In the genomic region with DNA sequence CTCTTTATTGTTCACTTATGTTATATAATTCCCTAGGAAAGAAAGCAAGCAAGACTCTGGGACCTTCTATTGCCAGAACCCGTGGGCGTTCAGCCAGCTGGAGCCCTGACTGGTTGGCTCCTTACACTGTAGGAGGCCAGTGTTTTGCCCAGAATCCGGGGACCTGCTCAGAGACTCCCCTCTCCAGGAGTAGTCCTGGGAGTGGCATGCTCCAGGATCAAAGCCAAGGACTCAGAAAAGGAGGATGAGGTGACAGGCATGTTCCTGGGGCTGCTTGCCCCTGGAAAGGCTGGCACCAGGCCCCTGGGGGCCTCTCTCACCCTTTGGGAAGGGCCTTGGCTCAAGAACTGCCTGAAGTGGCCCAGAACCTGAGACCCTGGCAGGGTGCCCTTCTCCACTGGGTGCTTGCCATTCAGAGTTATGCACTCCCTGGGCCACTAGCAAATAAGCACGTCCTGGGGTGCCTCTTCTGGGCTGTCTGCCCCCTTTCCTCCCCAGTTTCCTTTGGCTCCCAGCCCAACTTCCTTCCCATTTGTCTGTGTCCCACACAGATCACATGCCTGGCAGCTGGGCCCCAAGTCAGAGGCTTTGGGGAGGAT, we compare ENCODE assay signal across 2 cellular contexts.
TF ChIP-seq lines count a peak whose summit lies in the region.

No MANE protein-coding gene starts in this region.

TF ChIP-seq in IMR-90, 13 proteins besides CTCF, POLR2A, EP300 and RAD21:
- TF ChIP-seq MAFK (IDR thresholded peaks at IDR 0.05; ENCODE audit: low read depth, low read length) (no peak), NFE2L2 (IDR thresholded peaks at IDR 0.05; ENCODE audit: low read depth, low read length) (no peak), CHD1 (IDR thresholded peaks at IDR 0.05; ENCODE audit: low read depth, low read length) (no peak), MXI1 (IDR thresholded peaks at IDR 0.05; ENCODE audit: borderline replicate concordance, low read depth, low read length) (no peak), RFX5 (IDR thresholded peaks at IDR 0.05; ENCODE audit: low read depth, low read length) (no peak), RCOR1 (IDR thresholded peaks at IDR 0.05; ENCODE audit: insufficient replicate concordance, low read length) (no peak), FOS (IDR thresholded peaks at IDR 0.05; ENCODE audit: low read depth, low read length) (no peak), BHLHE40 (IDR thresholded peaks at IDR 0.05; ENCODE audit: low read depth, low read length) (no peak), MAZ (IDR thresholded peaks at IDR 0.05; ENCODE audit: borderline replicate concordance, low read depth, low read length) (no peak), CEBPB (IDR thresholded peaks at IDR 0.05; ENCODE audit: low read depth, low read length) (no peak), SMC3 (IDR thresholded peaks at IDR 0.05; ENCODE audit: low read depth, low read length) (no peak)
- TF ChIP-seq, protein P1, sequence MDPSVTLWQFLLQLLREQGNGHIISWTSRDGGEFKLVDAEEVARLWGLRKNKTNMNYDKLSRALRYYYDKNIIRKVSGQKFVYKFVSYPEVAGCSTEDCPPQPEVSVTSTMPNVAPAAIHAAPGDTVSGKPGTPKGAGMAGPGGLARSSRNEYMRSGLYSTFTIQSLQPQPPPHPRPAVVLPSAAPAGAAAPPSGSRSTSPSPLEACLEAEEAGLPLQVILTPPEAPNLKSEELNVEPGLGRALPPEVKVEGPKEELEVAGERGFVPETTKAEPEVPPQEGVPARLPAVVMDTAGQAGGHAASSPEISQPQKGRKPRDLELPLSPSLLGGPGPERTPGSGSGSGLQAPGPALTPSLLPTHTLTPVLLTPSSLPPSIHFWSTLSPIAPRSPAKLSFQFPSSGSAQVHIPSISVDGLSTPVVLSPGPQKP (IDR thresholded peaks at IDR 0.05; ENCODE audit: borderline replicate concordance, low read depth, low read length) = no peak
- TF ChIP-seq, protein P2, sequence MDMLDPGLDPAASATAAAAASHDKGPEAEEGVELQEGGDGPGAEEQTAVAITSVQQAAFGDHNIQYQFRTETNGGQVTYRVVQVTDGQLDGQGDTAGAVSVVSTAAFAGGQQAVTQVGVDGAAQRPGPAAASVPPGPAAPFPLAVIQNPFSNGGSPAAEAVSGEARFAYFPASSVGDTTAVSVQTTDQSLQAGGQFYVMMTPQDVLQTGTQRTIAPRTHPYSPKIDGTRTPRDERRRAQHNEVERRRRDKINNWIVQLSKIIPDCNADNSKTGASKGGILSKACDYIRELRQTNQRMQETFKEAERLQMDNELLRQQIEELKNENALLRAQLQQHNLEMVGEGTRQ (IDR thresholded peaks at IDR 0.05; ENCODE audit: low read depth, low read length) = no peak
TF ChIP-seq in IMR-90: peak in this region for 0.

TF ChIP-seq in WTC11, 78 proteins besides CTCF, POLR2A, EP300 and RAD21:
- no peak for TF ChIP-seq TP53 (CRISPR knock-in tag; IDR thresholded peaks at IDR 0.05)
- TF ChIP-seq PRRX2 (CRISPR knock-in tag; IDR thresholded peaks at IDR 0.05) = no peak
- TF ChIP-seq, protein P3, sequence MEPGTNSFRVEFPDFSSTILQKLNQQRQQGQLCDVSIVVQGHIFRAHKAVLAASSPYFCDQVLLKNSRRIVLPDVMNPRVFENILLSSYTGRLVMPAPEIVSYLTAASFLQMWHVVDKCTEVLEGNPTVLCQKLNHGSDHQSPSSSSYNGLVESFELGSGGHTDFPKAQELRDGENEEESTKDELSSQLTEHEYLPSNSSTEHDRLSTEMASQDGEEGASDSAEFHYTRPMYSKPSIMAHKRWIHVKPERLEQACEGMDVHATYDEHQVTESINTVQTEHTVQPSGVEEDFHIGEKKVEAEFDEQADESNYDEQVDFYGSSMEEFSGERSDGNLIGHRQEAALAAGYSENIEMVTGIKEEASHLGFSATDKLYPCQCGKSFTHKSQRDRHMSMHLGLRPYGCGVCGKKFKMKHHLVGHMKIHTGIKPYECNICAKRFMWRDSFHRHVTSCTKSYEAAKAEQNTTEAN (CRISPR knock-in tag; IDR thresholded peaks at IDR 0.05) = no peak
- TF ChIP-seq TCF7 (CRISPR knock-in tag; IDR thresholded peaks at IDR 0.05; ENCODE audit: low read depth) = no peak
- TF ChIP-seq, protein P4, sequence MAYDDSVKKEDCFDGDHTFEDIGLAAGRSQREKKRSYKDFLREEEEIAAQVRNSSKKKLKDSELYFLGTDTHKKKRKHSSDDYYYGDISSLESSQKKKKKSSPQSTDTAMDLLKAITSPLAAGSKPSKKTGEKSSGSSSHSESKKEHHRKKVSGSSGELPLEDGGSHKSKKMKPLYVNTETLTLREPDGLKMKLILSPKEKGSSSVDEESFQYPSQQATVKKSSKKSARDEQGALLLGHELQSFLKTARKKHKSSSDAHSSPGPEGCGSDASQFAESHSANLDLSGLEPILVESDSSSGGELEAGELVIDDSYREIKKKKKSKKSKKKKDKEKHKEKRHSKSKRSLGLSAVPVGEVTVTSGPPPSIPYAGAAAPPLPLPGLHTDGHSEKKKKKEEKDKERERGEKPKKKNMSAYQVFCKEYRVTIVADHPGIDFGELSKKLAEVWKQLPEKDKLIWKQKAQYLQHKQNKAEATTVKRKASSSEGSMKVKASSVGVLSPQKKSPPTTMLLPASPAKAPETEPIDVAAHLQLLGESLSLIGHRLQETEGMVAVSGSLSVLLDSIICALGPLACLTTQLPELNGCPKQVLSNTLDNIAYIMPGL (CRISPR knock-in tag; IDR thresholded peaks at IDR 0.05) = no peak
- TF ChIP-seq ZNF138 (CRISPR knock-in tag; conservative IDR thresholded peaks at IDR 0.05) = no peak
- TF ChIP-seq, protein P5, sequence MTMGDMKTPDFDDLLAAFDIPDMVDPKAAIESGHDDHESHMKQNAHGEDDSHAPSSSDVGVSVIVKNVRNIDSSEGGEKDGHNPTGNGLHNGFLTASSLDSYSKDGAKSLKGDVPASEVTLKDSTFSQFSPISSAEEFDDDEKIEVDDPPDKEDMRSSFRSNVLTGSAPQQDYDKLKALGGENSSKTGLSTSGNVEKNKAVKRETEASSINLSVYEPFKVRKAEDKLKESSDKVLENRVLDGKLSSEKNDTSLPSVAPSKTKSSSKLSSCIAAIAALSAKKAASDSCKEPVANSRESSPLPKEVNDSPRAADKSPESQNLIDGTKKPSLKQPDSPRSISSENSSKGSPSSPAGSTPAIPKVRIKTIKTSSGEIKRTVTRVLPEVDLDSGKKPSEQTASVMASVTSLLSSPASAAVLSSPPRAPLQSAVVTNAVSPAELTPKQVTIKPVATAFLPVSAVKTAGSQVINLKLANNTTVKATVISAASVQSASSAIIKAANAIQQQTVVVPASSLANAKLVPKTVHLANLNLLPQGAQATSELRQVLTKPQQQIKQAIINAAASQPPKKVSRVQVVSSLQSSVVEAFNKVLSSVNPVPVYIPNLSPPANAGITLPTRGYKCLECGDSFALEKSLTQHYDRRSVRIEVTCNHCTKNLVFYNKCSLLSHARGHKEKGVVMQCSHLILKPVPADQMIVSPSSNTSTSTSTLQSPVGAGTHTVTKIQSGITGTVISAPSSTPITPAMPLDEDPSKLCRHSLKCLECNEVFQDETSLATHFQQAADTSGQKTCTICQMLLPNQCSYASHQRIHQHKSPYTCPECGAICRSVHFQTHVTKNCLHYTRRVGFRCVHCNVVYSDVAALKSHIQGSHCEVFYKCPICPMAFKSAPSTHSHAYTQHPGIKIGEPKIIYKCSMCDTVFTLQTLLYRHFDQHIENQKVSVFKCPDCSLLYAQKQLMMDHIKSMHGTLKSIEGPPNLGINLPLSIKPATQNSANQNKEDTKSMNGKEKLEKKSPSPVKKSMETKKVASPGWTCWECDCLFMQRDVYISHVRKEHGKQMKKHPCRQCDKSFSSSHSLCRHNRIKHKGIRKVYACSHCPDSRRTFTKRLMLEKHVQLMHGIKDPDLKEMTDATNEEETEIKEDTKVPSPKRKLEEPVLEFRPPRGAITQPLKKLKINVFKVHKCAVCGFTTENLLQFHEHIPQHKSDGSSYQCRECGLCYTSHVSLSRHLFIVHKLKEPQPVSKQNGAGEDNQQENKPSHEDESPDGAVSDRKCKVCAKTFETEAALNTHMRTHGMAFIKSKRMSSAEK (CRISPR knock-in tag; IDR thresholded peaks at IDR 0.05; ENCODE audit: borderline replicate concordance) = no peak
- no peak for TF ChIP-seq MXD4 (CRISPR knock-in tag; IDR thresholded peaks at IDR 0.05; ENCODE audit: borderline replicate concordance)
- TF ChIP-seq, protein P6, sequence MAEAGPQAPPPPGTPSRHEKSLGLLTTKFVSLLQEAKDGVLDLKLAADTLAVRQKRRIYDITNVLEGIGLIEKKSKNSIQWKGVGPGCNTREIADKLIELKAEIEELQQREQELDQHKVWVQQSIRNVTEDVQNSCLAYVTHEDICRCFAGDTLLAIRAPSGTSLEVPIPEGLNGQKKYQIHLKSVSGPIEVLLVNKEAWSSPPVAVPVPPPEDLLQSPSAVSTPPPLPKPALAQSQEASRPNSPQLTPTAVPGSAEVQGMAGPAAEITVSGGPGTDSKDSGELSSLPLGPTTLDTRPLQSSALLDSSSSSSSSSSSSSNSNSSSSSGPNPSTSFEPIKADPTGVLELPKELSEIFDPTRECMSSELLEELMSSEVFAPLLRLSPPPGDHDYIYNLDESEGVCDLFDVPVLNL (CRISPR knock-in tag; IDR thresholded peaks at IDR 0.05; ENCODE audit: borderline replicate concordance, low read depth) = no peak
- TF ChIP-seq CREB1 (CRISPR knock-in tag; IDR thresholded peaks at IDR 0.05) = no peak
- no peak for TF ChIP-seq MYBL2 (CRISPR knock-in tag; IDR thresholded peaks at IDR 0.05)
- no peak for TF ChIP-seq GRHL2 (CRISPR knock-in tag; IDR thresholded peaks at IDR 0.05; ENCODE audit: insufficient replicate concordance, severe bottlenecking)
